In the genomic region with DNA sequence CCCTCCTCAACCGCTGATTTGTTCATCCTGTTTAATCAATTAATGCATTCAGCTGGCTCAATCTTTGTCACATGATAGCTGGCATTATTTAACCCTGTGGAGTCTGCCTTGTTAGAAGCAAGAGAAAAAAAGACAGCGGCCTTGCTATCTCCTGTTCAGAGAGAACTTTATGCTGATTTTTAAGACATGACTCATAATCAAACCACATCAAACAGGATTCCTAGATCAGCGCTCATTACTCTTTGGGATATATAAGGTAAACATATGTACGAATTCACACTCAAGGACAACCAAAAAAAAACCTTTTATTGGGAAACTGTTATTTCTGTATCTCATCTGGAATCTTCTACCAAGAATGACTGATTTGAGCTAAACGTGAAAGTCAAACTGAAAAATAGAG, we compare ENCODE assay signal across 1 cellular context.
TF ChIP-seq lines count a peak whose summit lies in the region.

No MANE protein-coding gene starts in this region.

TF ChIP-seq in SK-N-SH treated with all-trans-retinoic acid at 6 μM for 48 hours, 23 proteins besides CTCF, POLR2A, EP300 and RAD21 (continued from another document):
- TF ChIP-seq, protein P1, sequence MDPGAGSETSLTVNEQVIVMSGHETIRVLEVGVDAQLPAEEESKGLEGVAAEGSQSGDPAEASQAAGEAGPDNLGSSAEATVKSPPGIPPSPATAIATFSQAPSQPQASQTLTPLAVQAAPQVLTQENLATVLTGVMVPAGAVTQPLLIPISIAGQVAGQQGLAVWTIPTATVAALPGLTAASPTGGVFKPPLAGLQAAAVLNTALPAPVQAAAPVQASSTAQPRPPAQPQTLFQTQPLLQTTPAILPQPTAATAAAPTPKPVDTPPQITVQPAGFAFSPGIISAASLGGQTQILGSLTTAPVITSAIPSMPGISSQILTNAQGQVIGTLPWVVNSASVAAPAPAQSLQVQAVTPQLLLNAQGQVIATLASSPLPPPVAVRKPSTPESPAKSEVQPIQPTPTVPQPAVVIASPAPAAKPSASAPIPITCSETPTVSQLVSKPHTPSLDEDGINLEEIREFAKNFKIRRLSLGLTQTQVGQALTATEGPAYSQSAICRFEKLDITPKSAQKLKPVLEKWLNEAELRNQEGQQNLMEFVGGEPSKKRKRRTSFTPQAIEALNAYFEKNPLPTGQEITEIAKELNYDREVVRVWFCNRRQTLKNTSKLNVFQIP (CRISPR knock-in tag; IDR thresholded peaks at IDR 0.05; ENCODE audit: borderline replicate concordance, low read depth), result no peak
- TF ChIP-seq OSR1 (CRISPR knock-in tag; IDR thresholded peaks at IDR 0.05) (no peak), ZNF565 (CRISPR knock-in tag; conservative IDR thresholded peaks at IDR 0.05; ENCODE audit: low read depth) (no peak)
